In the genomic region with DNA sequence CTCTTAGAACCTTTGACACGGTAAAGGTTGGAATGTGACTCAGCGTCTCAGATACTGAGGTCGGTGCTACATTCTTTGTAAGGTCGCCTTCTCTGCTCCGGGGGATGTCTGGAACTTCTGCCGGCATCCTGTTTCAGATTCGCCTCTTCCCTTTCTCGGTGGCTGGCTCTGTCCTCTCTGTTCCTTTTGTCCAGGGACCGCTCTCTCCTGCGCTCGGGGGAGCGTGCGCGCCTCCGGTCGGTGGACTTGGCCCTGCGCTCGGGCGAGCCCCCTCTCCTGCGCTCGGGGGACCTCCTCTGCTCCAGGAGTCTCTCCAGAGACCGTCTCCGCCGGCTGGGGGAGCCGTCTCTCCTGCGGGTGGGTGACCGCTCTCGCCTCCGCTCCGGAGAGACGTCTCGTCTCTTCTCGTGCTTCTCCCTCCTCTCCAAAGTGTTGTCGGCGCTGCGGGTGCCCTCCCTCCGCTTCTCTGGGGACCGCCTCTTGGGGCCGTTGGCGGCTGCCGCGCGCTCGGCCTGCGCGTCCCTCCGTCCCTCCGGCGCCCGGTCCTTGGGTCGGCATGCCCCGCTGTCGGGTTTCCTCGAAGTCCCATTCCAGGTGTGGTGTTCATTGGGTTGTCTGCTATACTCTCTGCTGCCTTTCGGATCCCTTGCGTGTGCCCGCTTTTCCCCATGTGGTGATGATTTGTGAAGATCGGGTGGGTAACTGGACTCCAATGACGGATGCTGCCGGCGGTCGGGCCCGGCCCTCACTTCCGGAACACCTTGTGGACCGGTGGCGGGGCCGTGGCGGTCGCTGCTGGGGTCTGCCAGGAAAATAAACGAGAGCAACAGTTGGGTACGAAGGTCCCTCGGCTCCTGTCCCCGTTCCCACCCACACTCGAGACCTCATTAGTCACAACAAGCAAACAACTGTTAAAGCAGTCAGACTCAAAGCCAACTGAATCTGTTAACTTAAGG, we compare ENCODE assay signal across 17 cellular contexts.
DNase-seq lines count a peak whose midpoint lies in the region; ATAC-seq and TF ChIP-seq lines count a peak whose summit lies in the region.
"Had no signal": no experiment of that assay in that cellular context is flagged by ENCODE, and none has a peak within 500 bp of the region (broad histone marks: within the 10 kb centered on the region; RNA-seq: fewer than 3 reads in every experiment).

No MANE protein-coding gene starts in this region.

- H2BK5ac ChIP-seq in IMR-90 (ENCODE audit: low read depth, low read length, poor library complexity, severe bottlenecking): no peak overlapping the region

- H3K9me3 Mint-ChIP-seq in glutamatergic neuron (ENCODE audit: unreplicated experiment) (peaks cover 2% of the 10 kb centered on the region), neural crest cell (no peaks in the 10 kb centered on the region)

- no peak overlapping the region for H4K5ac ChIP-seq in IMR-90 (ENCODE audit: low read depth, low read length)

- H3K56ac ChIP-seq in IMR-90 (ENCODE audit: extremely low read depth, insufficient read depth, low read length): no peak overlapping the region

- H3K27me3 ChIP-seq in AG04450 (ENCODE audit: control insufficient read depth, insufficient read depth, low read length): no peaks in the 10 kb centered on the region
- H3K27me3 ChIP-seq in IMR-90 (ENCODE audit: control insufficient read depth, insufficient read depth, low read length): no peaks in the 10 kb centered on the region

- H2AK5ac ChIP-seq in IMR-90 (ENCODE audit: low read depth, low read length): no peak overlapping the region

- in situ Hi-C loops in IMR-90 (cut with MboI; ENCODE audit: low sequenced_read_pairs): no loop called here

- peak overlapping the region; percentile 10 for H2AK9ac ChIP-seq in IMR-90 (replicated peaks; ENCODE audit: low read depth, low read length, poor library complexity)

- H3K4ac ChIP-seq in IMR-90 (ENCODE audit: low read depth, low read length): no peak overlapping the region; the same call in 1 of the 2 replicates

- no peak overlapping the region for H3K23ac ChIP-seq in IMR-90 (ENCODE audit: low read depth, low read length)

- no peak overlapping the region for H3K14ac ChIP-seq in IMR-90 (replicated peaks; ENCODE audit: low read depth, low read length)

- H3K9me3 ChIP-seq in AG04450 (ENCODE audit: control insufficient read depth, insufficient read depth, low read length): peaks cover 2% of the 10 kb centered on the region; the same call in 1 of the 2 replicates
- H3K9me3 ChIP-seq in IMR-90 (ENCODE audit: control insufficient read depth, insufficient read depth, low read length): no peaks in the 10 kb centered on the region

- TF ChIP-seq POLR2A in IMR-90 (IDR thresholded peaks at IDR 0.05; ENCODE audit: low read depth, low read length): no peak

- no peaks in the 10 kb centered on the region for H3K79me1 ChIP-seq in IMR-90 (ENCODE audit: low read depth in 1 of 2, low read length in 2 of 2)

- no peak overlapping the region for H3K9ac ChIP-seq in IMR-90 (ENCODE audit: low read depth, low read length)
- H3K9ac ChIP-seq: parathyroid adenoma had no signal

- peaks cover 2% of the 10 kb centered on the region; the same call in 1 of the 2 replicates for H3K4me1 ChIP-seq in IMR-90 (ENCODE audit: control insufficient read depth, insufficient read depth, low read length)
- H3K4me1 ChIP-seq: parathyroid adenoma had no signal

- peak overlapping the region; percentile 63 for H3K4me3 Mint-ChIP-seq in glutamatergic neuron (ENCODE audit: unreplicated experiment)
- H3K4me3 Mint-ChIP-seq in neural crest cell: peak overlapping the region; percentile 47
- H3K4me3 Mint-ChIP-seq: activated B cell treated with CpG ODN at 0.5 μM for 24 hours had no signal

- no peak overlapping the region; the same call in 1 of the 2 replicates for H3K4me2 ChIP-seq in IMR-90 (ENCODE audit: low read depth, low read length)

- ATAC-seq in IMR-90 (ENCODE audit: low read depth) (no peak), GM18502 (IDR thresholded peaks at IDR 0.05; ENCODE audit: poor library complexity, unreplicated experiment) (no peak)
- ATAC-seq: left colon had no signal

- no TSS peak for BruUV-seq in IMR-90 (replicated peaks; lab: Mats Ljungman, UMichigan)

- POLR2A ChIA-PET in AG04450 (lab: Yijun Ruan, JAX) (no interaction called here), IMR-90 (lab: Charles Lee; ENCODE audit: unreplicated experiment) (no interaction called here)

- H2BK15ac ChIP-seq in IMR-90 (ENCODE audit: low read depth, low read length): no peak overlapping the region

- WGBS in IMR-90 (ENCODE audit: extremely low coverage in 2 of 2, insufficient read length in 1 of 2), 2 experiments: 26% methylated on average over 7 of the region's 74 CpGs; no CpG with 5 or more reads in 1 of the 2 experiments

- no peak overlapping the region for H2BK120ac ChIP-seq in IMR-90 (ENCODE audit: low read depth, low read length)

- H3K36me3 Mint-ChIP-seq in glutamatergic neuron (ENCODE audit: unreplicated experiment): no peaks in the 10 kb centered on the region
- peaks cover 41% of the 10 kb centered on the region for H3K36me3 Mint-ChIP-seq in neural crest cell (ENCODE audit: low read depth)

- H3K4me3 ChIP-seq in AG04450 (ENCODE audit: low read depth, low read length): peak overlapping the region; percentile 32
- H3K4me3 ChIP-seq in IMR-90 (ENCODE audit: insufficient read depth, low read depth, low read length): no peak overlapping the region

- H3K9me1 ChIP-seq in IMR-90 (ENCODE audit: insufficient read depth, low read length): no peaks in the 10 kb centered on the region

- H4K91ac ChIP-seq in IMR-90 (ENCODE audit: insufficient read depth, low read depth, low read length): no peak overlapping the region

- no peak overlapping the region for H4K8ac ChIP-seq in IMR-90 (ENCODE audit: low read depth in 2 of 2, low read length in 2 of 2)

- H3K36me3 ChIP-seq in IMR-90 (ENCODE audit: control insufficient read depth, insufficient read depth, low read length): peaks cover 8% of the 10 kb centered on the region

- H4K20me1 ChIP-seq in IMR-90 (ENCODE audit: insufficient read depth, low read length): no peaks in the 10 kb centered on the region

- TF ChIP-seq CTCF in AG04450 (IDR thresholded peaks at IDR 0.05; ENCODE audit: low read depth, low read length) (no peak), IMR-90 (conservative IDR thresholded peaks at IDR 0.05; ENCODE audit: low read depth, low read length) (no peak), glutamatergic neuron (IDR thresholded peaks at IDR 0.05; ENCODE audit: partially characterized antibody, unreplicated experiment) (no peak), neural crest cell (conservative IDR thresholded peaks at IDR 0.05) (no peak)

- no peak overlapping the region for H2BK20ac ChIP-seq in IMR-90 (ENCODE audit: low read depth, low read length)

- intact Hi-C loops in IMR-90 (cut with micrococcal nuclease): no loop called here

- dilution Hi-C loops in IMR-90 (cut with HindIII; ENCODE audit: low sequenced_read_pairs, unreplicated experiment): no loop called here

- CTCF ChIA-PET in AG04450 (lab: Charles Lee) (no interaction called here), IMR-90 (lab: Yijun Ruan, JAX) (no interaction called here)

- DNase-seq in AG04450 (ENCODE audit: low read depth, low spot score) (no peak), IMR-90 (no peak), glutamatergic neuron (no peak), neural crest cell (ENCODE audit: low read depth, low spot score) (no peak), NCI-H1417 (lab: John Stamatoyannopoulos, UW) (no peak), NCI-H1694 treated with DMSO at 0.1 percent for 48 hours (lab: John Stamatoyannopoulos, UW) (no peak), NOMO-1 (lab: John Stamatoyannopoulos, UW; ENCODE audit: unreplicated experiment in 2 of 2) (no peak)
- DNase-seq: activated B cell treated with CpG ODN at 0.5 μM for 24 hours; activated T-cell treated with anti-CD3 and anti-CD28 coated beads, Interleukin-2, amount 50 U/mL, for 48 hours; DMS79 treated with DMSO at 0.1 percent for 48 hours; NCI-H510A treated with DMSO at 0.1 percent for 48 hours; SHP77; substantia nigra had no signal

- H3K27ac ChIP-seq in AG04450 (ENCODE audit: low read depth, low read length): no peak overlapping the region
- H3K27ac ChIP-seq in IMR-90 (ENCODE audit: insufficient read depth, low read length): no peak overlapping the region
- H3K27ac ChIP-seq: epithelial cell of prostate, parathyroid adenoma had no signal

- H3K27me3 Mint-ChIP-seq in glutamatergic neuron (ENCODE audit: unreplicated experiment) (peaks cover 2% of the 10 kb centered on the region), neural crest cell (ENCODE audit: low read depth) (no peaks in the 10 kb centered on the region)

- no peaks in the 10 kb centered on the region for H3K4me1 Mint-ChIP-seq in glutamatergic neuron (ENCODE audit: low read depth, unreplicated experiment)
- peaks cover 19% of the 10 kb centered on the region for H3K4me1 Mint-ChIP-seq in neural crest cell
- H3K4me1 Mint-ChIP-seq: activated B cell treated with CpG ODN at 0.5 μM for 24 hours had no signal

- H3K27ac Mint-ChIP-seq in glutamatergic neuron (ENCODE audit: unreplicated experiment) (no peak overlapping the region), neural crest cell (ENCODE audit: unreplicated experiment) (no peak overlapping the region)
- H3K27ac Mint-ChIP-seq: activated B cell treated with CpG ODN at 0.5 μM for 24 hours had no signal

- H2AFZ ChIP-seq in IMR-90 (replicated peaks; ENCODE audit: low read length, poor library complexity): peak overlapping the region; percentile 77
- H2AFZ ChIP-seq: parathyroid adenoma had no signal

- no peak overlapping the region for H3K18ac ChIP-seq in IMR-90 (ENCODE audit: low read depth, low read length)

- no peak for TF ChIP-seq RAD21 in IMR-90 (IDR thresholded peaks at IDR 0.05; ENCODE audit: low read length)

TF ChIP-seq in IMR-90, 13 proteins besides CTCF, POLR2A, EP300 and RAD21 (continues in another document):
- TF ChIP-seq RFX5 (IDR thresholded peaks at IDR 0.05; ENCODE audit: low read depth, low read length) (no peak), MAZ (IDR thresholded peaks at IDR 0.05; ENCODE audit: borderline replicate concordance, low read depth, low read length) (no peak), MXI1 (IDR thresholded peaks at IDR 0.05; ENCODE audit: borderline replicate concordance, low read depth, low read length) (no peak), NFE2L2 (IDR thresholded peaks at IDR 0.05; ENCODE audit: low read depth, low read length) (no peak), BHLHE40 (IDR thresholded peaks at IDR 0.05; ENCODE audit: low read depth, low read length) (no peak), CEBPB (IDR thresholded peaks at IDR 0.05; ENCODE audit: low read depth, low read length) (no peak), RCOR1 (IDR thresholded peaks at IDR 0.05; ENCODE audit: insufficient replicate concordance, low read length) (no peak), CHD1 (IDR thresholded peaks at IDR 0.05; ENCODE audit: low read depth, low read length) (no peak), MAFK (IDR thresholded peaks at IDR 0.05; ENCODE audit: low read depth, low read length) (no peak)
